ENCODE assay signal across 1 cellular context in the genomic region with DNA sequence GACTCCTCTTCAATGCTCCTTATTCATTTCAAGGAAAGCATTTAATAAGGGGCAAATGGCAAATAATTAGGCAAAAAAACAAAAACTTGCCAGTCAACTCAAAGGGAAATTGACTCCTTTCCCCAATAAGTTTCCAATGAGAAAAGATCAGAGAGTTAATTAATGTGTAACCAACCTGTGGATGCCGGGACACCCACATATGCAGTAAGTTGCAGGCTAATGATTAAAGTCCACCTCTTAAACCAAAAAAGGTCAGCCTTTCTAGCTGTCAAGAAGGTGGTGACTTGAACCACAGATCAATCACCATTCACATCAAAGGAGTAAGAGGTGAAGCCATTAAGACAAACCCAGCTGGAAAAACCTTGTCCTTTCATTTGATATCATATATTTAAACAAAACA.
TF ChIP-seq lines count a peak whose summit lies in the region.

No MANE protein-coding gene starts in this region.

TF ChIP-seq in liver, 16 proteins besides CTCF, POLR2A, EP300 and RAD21 (continued from another document):
- TF ChIP-seq MAX (IDR thresholded peaks at IDR 0.05), result peak; percentile 23
- TF ChIP-seq JUND (IDR thresholded peaks at IDR 0.05), result peak in 1 of 2 donors; percentile 9
